In the genomic region with DNA sequence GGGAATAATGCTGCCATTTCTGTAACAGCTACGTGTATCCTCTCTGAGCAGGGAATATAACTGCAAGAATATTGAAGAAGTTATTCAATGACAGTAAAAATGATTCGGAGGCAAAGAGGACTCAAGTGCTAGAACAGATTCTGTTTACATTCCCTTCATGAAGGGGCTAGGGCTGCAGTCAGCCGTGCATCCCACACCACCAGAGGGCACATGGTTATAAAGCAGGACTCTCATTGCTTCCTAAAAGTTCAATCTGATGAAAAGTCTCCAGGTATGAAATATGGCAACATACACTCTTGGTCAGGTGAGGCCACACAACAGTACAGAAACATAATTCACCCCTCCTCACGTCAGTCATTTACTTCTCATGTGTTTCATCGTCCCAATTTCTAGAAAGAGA, we compare ENCODE assay signal across 11 cellular contexts. TPM values are rescaled to one million over a fixed set of nuclear protein-coding genes. Genes with fewer than 3 reads are reported as not detected.
DNase-seq lines count a peak whose midpoint lies in the region; ATAC-seq and TF ChIP-seq lines count a peak whose summit lies in the region.
"Had no signal": no experiment of that assay in that cellular context is flagged by ENCODE, and none has a peak within 500 bp of the region (broad histone marks: within the 10 kb centered on the region; RNA-seq: fewer than 3 reads in every experiment).

No MANE protein-coding gene starts in this region.

- DNase-seq in NCI-H82 (lab: John Stamatoyannopoulos, UW) (peak; percentile 15), NCI-H82 treated with DMSO at 0.1 percent for 48 hours (lab: John Stamatoyannopoulos, UW; ENCODE audit: unreplicated experiment) (no peak), KBM-7 (peak; percentile 9), neural progenitor cell (ENCODE audit: low spot score) (no peak), NCI-H146 (lab: John Stamatoyannopoulos, UW) (no peak)
- DNase-seq: NCI-H226; stimulated activated CD4-positive, alpha-beta T cell treated with anti-CD3 and anti-CD28 coated beads, Interleukin-12 subunit alpha, Interleukin-12 subunit beta, amount 100 ng/mL, for 4 hours had no signal

- no peak overlapping the region for H3K4me2 ChIP-seq in neural progenitor cell

- no peak overlapping the region for H3K27ac ChIP-seq in neural progenitor cell

- no peak overlapping the region for H3K9ac ChIP-seq in neural progenitor cell

- H3K36me3 Mint-ChIP-seq in brain (peaks cover 69% of the 10 kb centered on the region), neural progenitor cell (peaks cover 28% of the 10 kb centered on the region)

- no peaks in the 10 kb centered on the region for H3K9me3 ChIP-seq in neural progenitor cell (ENCODE audit: low read depth)

- ATAC-seq in GM21717 (IDR thresholded peaks at IDR 0.05; ENCODE audit: unreplicated experiment): no peak
- no peak for ATAC-seq in HG02588 (IDR thresholded peaks at IDR 0.05; ENCODE audit: unreplicated experiment)

- H3K36me3 ChIP-seq in neural progenitor cell: peaks cover 5% of the 10 kb centered on the region

- H3K79me2 ChIP-seq in neural progenitor cell (ENCODE audit: low read depth): no peaks in the 10 kb centered on the region

- no peaks in the 10 kb centered on the region for H3K4me1 ChIP-seq in neural progenitor cell

- H3K4me3 Mint-ChIP-seq in brain: no peak overlapping the region
- no peak overlapping the region for H3K4me3 Mint-ChIP-seq in neural progenitor cell
- H3K4me3 Mint-ChIP-seq: CD14-positive monocyte had no signal

- no peaks in the 10 kb centered on the region for H3F3A ChIP-seq in neural progenitor cell (ENCODE audit: low read depth)

- H3K27me3 Mint-ChIP-seq in brain (no peaks in the 10 kb centered on the region), neural progenitor cell (ENCODE audit: insufficient read depth, low read depth) (no peaks in the 10 kb centered on the region)

- no peak overlapping the region for H2AFZ ChIP-seq in neural progenitor cell (replicated peaks)

- in situ Hi-C loops in KBM-7 (cut with MboI; ENCODE audit: low pct_unique_long_range_greater_than_20kb, low sequenced_read_pairs): no loop called here

- TF ChIP-seq CTCF in brain (conservative IDR thresholded peaks at IDR 0.05): peak in 1 of 2 experiments; percentile 48
- TF ChIP-seq CTCF in neural progenitor cell (IDR thresholded peaks at IDR 0.05): peak; percentile 30

- H3K4me1 Mint-ChIP-seq in brain (peaks cover 5% of the 10 kb centered on the region), neural progenitor cell (no peaks in the 10 kb centered on the region)
- H3K4me1 Mint-ChIP-seq: CD14-positive monocyte had no signal

- H4K20me1 ChIP-seq in neural progenitor cell (ENCODE audit: low read depth): peaks cover 4% of the 10 kb centered on the region

- no peak overlapping the region for H3K4me3 ChIP-seq in neural progenitor cell

- H3K27me3 ChIP-seq in neural progenitor cell: no peaks in the 10 kb centered on the region

- H3K27ac Mint-ChIP-seq in brain (peak overlapping the region in 3 of 5 experiments; percentile 27 to 41 (median 37)), neural progenitor cell (peak overlapping the region; percentile 30)

- H3K9me3 Mint-ChIP-seq in brain (no peaks in the 10 kb centered on the region), neural progenitor cell (no peaks in the 10 kb centered on the region)
- H3K9me3 Mint-ChIP-seq: CD14-positive monocyte had no signal

RNA-seq across cellular contexts. Expression of gene TCHP, which starts 34.0 kb away (rescaled TPM):
- 14.7 TPM for polyA plus RNA-seq in brain (ENCODE audit: insufficient read depth, low read depth, low replicate concordance)
- 15.2 and 20.0 TPM in 2 replicates for total RNA-seq in neural progenitor cell (ENCODE audit: low replicate concordance)

RNA-seq across cellular contexts. Expression of gene GLTP, which starts 53.7 kb away (rescaled TPM):
- 58.8 TPM for polyA plus RNA-seq in brain (ENCODE audit: insufficient read depth, low read depth, low replicate concordance)
- 16.6 and 24.0 TPM in 2 replicates for total RNA-seq in neural progenitor cell (ENCODE audit: low replicate concordance)

Comparison
In these comparisons a context has a peak if more than half of its experiments do, and no peak if none do; other contexts are left out.
1. DNase-seq: peak in NCI-H82 (single experiment) and KBM-7 (single experiment); none in NCI-H82 treated with DMSO at 0.1 percent for 48 hours (single experiment), neural progenitor cell (single experiment) and NCI-H146 (single experiment).